ENCODE assay signal across 1 cellular context in the genomic region with DNA sequence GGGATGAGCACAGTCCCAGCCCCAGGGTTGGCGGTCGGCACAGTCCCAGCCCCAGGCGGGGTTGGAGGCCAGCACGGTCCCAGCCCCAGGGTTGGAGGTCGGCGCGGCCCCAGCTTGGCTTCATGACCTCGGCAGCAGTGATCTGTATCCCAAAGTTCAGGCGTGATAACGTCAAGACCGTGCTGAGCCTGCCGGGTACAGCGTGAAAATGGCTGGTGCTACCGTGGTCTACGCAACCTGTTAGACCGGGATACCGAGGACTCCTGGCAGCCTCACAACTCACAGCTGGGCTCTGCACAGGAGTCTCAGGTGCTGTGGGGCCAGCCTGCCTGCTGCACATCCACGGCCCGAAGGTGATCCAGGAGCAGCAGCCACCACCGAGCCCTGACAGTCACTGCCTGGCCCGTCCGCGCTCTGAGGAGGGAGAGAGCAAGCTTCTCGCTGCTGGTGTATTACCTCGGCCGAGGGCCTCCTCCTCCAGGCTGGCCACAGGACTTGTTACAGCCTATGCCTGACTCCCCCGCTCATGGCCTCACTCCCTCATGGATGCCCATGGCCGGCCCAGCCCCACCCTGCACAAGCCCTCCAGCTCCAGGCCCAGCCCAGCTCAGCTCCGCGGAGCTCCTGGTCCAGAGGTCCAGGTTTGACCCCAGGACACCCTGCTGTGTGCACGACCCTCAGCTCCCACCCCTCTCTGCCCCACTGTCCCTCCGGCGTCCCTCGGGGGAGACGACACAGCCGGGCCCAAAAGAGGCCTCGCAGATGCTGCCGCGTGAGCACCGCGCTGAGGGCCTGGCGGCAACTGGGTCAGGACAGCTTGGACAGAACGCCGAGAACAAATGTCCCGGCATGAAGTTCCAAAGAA.
A peak's percentile ranks its signal among the peaks of the same experiment; 100 is the strongest.
TF ChIP-seq lines count a peak whose summit lies in the region.

No MANE protein-coding gene starts in this region.

TF ChIP-seq in K562, 482 proteins besides CTCF, POLR2A, EP300 and RAD21 (continued from another document):
- TF ChIP-seq, protein P1, sequence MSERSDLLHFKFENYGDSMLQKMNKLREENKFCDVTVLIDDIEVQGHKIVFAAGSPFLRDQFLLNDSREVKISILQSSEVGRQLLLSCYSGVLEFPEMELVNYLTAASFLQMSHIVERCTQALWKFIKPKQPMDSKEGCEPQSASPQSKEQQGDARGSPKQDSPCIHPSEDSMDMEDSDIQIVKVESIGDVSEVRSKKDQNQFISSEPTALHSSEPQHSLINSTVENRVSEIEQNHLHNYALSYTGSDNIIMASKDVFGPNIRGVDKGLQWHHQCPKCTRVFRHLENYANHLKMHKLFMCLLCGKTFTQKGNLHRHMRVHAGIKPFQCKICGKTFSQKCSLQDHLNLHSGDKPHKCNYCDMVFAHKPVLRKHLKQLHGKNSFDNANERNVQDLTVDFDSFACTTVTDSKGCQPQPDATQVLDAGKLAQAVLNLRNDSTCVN (CRISPR knock-in tag; IDR thresholded peaks at IDR 0.05), result no peak
- TF ChIP-seq KDM1A (IDR thresholded peaks at IDR 0.05), result no peak
- TF ChIP-seq, protein P2, sequence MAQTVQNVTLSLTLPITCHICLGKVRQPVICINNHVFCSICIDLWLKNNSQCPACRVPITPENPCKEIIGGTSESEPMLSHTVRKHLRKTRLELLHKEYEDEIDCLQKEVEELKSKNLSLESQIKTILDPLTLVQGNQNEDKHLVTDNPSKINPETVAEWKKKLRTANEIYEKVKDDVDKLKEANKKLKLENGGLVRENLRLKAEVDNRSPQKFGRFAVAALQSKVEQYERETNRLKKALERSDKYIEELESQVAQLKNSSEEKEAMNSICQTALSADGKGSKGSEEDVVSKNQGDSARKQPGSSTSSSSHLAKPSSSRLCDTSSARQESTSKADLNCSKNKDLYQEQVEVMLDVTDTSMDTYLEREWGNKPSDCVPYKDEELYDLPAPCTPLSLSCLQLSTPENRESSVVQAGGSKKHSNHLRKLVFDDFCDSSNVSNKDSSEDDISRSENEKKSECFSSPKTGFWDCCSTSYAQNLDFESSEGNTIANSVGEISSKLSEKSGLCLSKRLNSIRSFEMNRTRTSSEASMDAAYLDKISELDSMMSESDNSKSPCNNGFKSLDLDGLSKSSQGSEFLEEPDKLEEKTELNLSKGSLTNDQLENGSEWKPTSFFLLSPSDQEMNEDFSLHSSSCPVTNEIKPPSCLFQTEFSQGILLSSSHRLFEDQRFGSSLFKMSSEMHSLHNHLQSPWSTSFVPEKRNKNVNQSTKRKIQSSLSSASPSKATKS (CRISPR knock-in tag; IDR thresholded peaks at IDR 0.05), result no peak
- TF ChIP-seq POLR2G (IDR thresholded peaks at IDR 0.05; ENCODE audit: low read depth, low read length), result peak; percentile 50; the same call in 1 of the 2 replicates
- TF ChIP-seq, protein P3, sequence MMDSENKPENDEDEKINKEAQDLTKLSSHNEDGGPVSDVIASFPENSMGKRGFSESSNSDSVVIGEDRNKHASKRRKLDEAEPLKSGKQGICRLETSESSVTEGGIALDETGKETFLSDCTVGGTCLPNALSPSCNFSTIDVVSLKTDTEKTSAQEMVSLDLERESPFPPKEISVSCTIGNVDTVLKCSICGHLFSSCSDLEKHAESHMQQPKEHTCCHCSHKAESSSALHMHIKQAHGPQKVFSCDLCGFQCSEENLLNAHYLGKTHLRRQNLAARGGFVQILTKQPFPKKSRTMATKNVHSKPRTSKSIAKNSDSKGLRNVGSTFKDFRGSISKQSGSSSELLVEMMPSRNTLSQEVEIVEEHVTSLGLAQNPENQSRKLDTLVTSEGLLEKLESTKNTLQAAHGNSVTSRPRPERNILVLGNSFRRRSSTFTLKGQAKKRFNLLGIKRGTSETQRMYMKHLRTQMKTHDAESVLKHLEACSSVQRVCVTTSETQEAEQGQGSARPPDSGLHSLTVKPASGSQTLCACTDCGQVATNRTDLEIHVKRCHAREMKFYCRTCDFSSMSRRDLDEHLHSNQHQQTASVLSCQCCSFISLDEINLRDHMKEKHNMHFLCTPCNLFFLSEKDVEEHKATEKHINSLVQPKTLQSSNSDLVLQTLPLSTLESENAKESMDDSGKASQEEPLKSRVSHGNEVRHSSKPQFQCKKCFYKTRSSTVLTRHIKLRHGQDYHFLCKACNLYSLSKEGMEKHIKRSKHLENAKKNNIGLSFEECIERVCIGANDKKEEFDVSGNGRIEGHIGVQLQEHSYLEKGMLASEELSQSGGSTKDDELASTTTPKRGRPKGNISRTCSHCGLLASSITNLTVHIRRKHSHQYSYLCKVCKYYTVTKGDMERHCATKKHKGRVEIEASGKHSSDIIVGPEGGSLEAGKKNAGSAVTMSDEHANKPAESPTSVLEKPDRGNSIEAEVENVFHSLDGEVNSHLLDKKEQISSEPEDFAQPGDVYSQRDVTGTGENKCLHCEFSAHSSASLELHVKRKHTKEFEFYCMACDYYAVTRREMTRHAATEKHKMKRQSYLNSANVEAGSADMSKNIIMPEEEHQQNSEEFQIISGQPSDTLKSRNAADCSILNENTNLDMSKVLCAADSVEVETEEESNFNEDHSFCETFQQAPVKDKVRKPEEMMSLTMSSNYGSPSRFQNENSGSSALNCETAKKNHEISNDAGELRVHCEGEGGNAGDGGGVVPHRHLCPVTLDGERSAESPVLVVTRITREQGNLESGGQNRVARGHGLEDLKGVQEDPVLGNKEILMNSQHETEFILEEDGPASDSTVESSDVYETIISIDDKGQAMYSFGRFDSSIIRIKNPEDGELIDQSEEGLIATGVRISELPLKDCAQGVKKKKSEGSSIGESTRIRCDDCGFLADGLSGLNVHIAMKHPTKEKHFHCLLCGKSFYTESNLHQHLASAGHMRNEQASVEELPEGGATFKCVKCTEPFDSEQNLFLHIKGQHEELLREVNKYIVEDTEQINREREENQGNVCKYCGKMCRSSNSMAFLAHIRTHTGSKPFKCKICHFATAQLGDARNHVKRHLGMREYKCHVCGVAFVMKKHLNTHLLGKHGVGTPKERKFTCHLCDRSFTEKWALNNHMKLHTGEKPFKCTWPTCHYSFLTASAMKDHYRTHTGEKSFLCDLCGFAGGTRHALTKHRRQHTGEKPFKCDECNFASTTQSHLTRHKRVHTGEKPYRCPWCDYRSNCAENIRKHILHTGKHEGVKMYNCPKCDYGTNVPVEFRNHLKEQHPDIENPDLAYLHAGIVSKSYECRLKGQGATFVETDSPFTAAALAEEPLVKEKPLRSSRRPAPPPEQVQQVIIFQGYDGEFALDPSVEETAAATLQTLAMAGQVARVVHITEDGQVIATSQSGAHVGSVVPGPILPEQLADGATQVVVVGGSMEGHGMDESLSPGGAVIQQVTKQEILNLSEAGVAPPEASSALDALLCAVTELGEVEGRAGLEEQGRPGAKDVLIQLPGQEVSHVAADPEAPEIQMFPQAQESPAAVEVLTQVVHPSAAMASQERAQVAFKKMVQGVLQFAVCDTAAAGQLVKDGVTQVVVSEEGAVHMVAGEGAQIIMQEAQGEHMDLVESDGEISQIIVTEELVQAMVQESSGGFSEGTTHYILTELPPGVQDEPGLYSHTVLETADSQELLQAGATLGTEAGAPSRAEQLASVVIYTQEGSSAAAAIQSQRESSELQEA (IDR thresholded peaks at IDR 0.05; ENCODE audit: low read depth), result no peak
- TF ChIP-seq MCM5 (IDR thresholded peaks at IDR 0.05; ENCODE audit: low read depth), result no peak
- TF ChIP-seq DNMT1 (IDR thresholded peaks at IDR 0.05), result no peak
- no peak for TF ChIP-seq TARDBP (IDR thresholded peaks at IDR 0.05)
- TF ChIP-seq NR3C1 (CRISPR knock-in tag; IDR thresholded peaks at IDR 0.05), result no peak
- no peak for TF ChIP-seq FUS (optimal IDR thresholded peaks at IDR 0.05; ENCODE audit: low read depth, low read length)
- peak; percentile 67 for TF ChIP-seq RBM22 (IDR thresholded peaks at IDR 0.05; ENCODE audit: low read depth, low read length, poor library complexity, severe bottlenecking)
- peak; percentile 45 for TF ChIP-seq ZFP36 (IDR thresholded peaks at IDR 0.05; ENCODE audit: low read depth, low read length, partially characterized antibody)
- TF ChIP-seq, protein P4, sequence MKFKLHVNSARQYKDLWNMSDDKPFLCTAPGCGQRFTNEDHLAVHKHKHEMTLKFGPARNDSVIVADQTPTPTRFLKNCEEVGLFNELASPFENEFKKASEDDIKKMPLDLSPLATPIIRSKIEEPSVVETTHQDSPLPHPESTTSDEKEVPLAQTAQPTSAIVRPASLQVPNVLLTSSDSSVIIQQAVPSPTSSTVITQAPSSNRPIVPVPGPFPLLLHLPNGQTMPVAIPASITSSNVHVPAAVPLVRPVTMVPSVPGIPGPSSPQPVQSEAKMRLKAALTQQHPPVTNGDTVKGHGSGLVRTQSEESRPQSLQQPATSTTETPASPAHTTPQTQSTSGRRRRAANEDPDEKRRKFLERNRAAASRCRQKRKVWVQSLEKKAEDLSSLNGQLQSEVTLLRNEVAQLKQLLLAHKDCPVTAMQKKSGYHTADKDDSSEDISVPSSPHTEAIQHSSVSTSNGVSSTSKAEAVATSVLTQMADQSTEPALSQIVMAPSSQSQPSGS (CRISPR knock-in tag; IDR thresholded peaks at IDR 0.05), result no peak
- TF ChIP-seq, protein P5, sequence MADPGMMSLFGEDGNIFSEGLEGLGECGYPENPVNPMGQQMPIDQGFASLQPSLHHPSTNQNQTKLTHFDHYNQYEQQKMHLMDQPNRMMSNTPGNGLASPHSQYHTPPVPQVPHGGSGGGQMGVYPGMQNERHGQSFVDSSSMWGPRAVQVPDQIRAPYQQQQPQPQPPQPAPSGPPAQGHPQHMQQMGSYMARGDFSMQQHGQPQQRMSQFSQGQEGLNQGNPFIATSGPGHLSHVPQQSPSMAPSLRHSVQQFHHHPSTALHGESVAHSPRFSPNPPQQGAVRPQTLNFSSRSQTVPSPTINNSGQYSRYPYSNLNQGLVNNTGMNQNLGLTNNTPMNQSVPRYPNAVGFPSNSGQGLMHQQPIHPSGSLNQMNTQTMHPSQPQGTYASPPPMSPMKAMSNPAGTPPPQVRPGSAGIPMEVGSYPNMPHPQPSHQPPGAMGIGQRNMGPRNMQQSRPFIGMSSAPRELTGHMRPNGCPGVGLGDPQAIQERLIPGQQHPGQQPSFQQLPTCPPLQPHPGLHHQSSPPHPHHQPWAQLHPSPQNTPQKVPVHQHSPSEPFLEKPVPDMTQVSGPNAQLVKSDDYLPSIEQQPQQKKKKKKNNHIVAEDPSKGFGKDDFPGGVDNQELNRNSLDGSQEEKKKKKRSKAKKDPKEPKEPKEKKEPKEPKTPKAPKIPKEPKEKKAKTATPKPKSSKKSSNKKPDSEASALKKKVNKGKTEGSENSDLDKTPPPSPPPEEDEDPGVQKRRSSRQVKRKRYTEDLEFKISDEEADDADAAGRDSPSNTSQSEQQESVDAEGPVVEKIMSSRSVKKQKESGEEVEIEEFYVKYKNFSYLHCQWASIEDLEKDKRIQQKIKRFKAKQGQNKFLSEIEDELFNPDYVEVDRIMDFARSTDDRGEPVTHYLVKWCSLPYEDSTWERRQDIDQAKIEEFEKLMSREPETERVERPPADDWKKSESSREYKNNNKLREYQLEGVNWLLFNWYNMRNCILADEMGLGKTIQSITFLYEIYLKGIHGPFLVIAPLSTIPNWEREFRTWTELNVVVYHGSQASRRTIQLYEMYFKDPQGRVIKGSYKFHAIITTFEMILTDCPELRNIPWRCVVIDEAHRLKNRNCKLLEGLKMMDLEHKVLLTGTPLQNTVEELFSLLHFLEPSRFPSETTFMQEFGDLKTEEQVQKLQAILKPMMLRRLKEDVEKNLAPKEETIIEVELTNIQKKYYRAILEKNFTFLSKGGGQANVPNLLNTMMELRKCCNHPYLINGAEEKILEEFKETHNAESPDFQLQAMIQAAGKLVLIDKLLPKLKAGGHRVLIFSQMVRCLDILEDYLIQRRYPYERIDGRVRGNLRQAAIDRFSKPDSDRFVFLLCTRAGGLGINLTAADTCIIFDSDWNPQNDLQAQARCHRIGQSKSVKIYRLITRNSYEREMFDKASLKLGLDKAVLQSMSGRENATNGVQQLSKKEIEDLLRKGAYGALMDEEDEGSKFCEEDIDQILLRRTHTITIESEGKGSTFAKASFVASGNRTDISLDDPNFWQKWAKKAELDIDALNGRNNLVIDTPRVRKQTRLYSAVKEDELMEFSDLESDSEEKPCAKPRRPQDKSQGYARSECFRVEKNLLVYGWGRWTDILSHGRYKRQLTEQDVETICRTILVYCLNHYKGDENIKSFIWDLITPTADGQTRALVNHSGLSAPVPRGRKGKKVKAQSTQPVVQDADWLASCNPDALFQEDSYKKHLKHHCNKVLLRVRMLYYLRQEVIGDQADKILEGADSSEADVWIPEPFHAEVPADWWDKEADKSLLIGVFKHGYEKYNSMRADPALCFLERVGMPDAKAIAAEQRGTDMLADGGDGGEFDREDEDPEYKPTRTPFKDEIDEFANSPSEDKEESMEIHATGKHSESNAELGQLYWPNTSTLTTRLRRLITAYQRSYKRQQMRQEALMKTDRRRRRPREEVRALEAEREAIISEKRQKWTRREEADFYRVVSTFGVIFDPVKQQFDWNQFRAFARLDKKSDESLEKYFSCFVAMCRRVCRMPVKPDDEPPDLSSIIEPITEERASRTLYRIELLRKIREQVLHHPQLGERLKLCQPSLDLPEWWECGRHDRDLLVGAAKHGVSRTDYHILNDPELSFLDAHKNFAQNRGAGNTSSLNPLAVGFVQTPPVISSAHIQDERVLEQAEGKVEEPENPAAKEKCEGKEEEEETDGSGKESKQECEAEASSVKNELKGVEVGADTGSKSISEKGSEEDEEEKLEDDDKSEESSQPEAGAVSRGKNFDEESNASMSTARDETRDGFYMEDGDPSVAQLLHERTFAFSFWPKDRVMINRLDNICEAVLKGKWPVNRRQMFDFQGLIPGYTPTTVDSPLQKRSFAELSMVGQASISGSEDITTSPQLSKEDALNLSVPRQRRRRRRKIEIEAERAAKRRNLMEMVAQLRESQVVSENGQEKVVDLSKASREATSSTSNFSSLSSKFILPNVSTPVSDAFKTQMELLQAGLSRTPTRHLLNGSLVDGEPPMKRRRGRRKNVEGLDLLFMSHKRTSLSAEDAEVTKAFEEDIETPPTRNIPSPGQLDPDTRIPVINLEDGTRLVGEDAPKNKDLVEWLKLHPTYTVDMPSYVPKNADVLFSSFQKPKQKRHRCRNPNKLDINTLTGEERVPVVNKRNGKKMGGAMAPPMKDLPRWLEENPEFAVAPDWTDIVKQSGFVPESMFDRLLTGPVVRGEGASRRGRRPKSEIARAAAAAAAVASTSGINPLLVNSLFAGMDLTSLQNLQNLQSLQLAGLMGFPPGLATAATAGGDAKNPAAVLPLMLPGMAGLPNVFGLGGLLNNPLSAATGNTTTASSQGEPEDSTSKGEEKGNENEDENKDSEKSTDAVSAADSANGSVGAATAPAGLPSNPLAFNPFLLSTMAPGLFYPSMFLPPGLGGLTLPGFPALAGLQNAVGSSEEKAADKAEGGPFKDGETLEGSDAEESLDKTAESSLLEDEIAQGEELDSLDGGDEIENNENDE (IDR thresholded peaks at IDR 0.05; ENCODE audit: low read depth, low read length), result no peak
